1 cellular context compared by ENCODE assay signal in the genomic region with DNA sequence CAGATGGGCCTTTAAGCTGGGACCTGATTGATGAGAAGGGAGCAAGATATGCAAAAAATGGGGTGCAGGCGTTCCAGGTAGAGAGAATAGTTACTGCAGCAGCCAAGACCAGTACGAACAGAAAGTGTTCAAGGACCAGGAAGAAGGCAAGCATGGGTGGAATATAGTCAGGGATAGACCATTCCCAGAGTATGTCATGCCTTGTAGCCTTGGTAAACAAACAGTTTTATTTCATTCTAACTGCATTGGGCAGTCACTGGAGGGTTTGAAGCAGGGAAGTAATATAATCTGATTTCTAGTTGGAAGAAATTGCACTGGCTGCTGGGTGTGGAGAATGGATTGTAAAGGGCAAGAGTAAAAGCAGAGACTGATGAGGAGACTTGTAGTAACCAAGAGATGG.
TF ChIP-seq lines count a peak whose summit lies in the region.

No MANE protein-coding gene starts in this region.

TF ChIP-seq in WTC11, 78 proteins besides CTCF, POLR2A, EP300 and RAD21 (continued from another document):
- TF ChIP-seq FOXP1 (CRISPR knock-in tag; IDR thresholded peaks at IDR 0.05; ENCODE audit: borderline replicate concordance) (no peak), TCF7 (CRISPR knock-in tag; IDR thresholded peaks at IDR 0.05; ENCODE audit: low read depth) (no peak), ZNF219 (CRISPR knock-in tag; IDR thresholded peaks at IDR 0.05; ENCODE audit: borderline replicate concordance) (no peak)
TF ChIP-seq in WTC11: peak in this region for 0.
